ENCODE assay signal across 1 cellular context in the genomic region with DNA sequence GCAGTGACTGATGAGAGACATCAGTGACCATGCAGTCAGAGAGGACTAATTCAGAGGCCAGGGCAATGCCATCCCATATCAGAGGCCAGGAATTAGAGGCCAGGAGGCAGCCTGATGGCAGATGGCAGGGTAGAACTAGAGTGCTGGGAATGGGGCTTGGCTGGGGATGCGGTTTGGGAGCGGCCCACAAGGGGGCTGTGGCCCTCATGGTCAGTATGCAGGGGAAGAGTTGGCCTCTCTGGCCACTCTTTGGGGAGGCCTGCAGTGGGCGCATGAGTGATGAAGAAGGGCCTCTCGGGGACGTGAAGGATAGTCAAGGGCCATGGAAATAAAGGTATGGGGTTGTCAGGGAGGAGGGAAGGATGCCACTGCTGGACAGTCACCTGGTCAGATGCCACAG.
TF ChIP-seq lines count a peak whose summit lies in the region.

No MANE protein-coding gene starts in this region.

TF ChIP-seq in GM23338, 12 proteins besides CTCF, POLR2A, EP300 and RAD21 (continued from another document):
- TF ChIP-seq, protein P1, sequence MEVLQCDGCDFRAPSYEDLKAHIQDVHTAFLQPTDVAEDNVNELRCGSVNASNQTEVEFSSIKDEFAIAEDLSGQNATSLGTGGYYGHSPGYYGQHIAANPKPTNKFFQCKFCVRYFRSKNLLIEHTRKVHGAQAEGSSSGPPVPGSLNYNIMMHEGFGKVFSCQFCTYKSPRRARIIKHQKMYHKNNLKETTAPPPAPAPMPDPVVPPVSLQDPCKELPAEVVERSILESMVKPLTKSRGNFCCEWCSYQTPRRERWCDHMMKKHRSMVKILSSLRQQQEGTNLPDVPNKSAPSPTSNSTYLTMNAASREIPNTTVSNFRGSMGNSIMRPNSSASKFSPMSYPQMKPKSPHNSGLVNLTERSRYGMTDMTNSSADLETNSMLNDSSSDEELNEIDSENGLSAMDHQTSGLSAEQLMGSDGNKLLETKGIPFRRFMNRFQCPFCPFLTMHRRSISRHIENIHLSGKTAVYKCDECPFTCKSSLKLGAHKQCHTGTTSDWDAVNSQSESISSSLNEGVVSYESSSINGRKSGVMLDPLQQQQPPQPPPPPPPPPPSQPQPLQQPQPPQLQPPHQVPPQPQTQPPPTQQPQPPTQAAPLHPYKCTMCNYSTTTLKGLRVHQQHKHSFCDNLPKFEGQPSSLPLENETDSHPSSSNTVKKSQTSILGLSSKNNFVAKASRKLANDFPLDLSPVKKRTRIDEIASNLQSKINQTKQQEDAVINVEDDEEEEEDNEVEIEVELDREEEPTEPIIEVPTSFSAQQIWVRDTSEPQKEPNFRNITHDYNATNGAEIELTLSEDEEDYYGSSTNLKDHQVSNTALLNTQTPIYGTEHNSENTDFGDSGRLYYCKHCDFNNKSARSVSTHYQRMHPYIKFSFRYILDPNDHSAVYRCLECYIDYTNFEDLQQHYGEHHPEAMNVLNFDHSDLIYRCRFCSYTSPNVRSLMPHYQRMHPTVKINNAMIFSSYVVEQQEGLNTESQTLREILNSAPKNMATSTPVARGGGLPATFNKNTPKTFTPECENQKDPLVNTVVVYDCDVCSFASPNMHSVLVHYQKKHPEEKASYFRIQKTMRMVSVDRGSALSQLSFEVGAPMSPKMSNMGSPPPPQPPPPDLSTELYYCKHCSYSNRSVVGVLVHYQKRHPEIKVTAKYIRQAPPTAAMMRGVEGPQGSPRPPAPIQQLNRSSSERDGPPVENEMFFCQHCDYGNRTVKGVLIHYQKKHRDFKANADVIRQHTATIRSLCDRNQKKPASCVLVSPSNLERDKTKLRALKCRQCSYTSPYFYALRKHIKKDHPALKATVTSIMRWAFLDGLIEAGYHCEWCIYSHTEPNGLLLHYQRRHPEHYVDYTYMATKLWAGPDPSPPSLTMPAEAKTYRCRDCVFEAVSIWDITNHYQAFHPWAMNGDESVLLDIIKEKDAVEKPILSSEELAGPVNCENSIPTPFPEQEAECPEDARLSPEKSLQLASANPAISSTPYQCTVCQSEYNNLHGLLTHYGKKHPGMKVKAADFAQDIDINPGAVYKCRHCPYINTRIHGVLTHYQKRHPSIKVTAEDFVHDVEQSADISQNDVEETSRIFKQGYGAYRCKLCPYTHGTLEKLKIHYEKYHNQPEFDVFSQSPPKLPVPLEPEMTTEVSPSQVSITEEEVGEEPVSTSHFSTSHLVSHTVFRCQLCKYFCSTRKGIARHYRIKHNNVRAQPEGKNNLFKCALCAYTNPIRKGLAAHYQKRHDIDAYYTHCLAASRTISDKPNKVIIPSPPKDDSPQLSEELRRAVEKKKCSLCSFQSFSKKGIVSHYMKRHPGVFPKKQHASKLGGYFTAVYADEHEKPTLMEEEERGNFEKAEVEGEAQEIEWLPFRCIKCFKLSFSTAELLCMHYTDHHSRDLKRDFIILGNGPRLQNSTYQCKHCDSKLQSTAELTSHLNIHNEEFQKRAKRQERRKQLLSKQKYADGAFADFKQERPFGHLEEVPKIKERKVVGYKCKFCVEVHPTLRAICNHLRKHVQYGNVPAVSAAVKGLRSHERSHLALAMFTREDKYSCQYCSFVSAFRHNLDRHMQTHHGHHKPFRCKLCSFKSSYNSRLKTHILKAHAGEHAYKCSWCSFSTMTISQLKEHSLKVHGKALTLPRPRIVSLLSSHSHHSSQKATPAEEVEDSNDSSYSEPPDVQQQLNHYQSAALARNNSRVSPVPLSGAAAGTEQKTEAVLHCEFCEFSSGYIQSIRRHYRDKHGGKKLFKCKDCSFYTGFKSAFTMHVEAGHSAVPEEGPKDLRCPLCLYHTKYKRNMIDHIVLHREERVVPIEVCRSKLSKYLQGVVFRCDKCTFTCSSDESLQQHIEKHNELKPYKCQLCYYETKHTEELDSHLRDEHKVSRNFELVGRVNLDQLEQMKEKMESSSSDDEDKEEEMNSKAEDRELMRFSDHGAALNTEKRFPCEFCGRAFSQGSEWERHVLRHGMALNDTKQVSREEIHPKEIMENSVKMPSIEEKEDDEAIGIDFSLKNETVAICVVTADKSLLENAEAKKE (CRISPR knock-in tag; IDR thresholded peaks at IDR 0.05): no peak
- no peak for TF ChIP-seq EZH2 (IDR thresholded peaks at IDR 0.05; ENCODE audit: low read depth, unreplicated experiment)
